8 cellular contexts compared by ENCODE assay signal in genomic region chr1:70205437-70206118, GRCh38. TPM values are rescaled to one million over a fixed set of nuclear protein-coding genes. Genes with fewer than 3 reads are reported as not detected.
DNase-seq lines count a peak whose midpoint lies in the region; ATAC-seq and TF ChIP-seq lines count a peak whose summit lies in the region.

Gene LRRC40, minus strand, starts transcription at chr1:70205579. Its CDS starts 39 bp downstream, at chr1:70205540.

- CTCF ChIA-PET in activated naive CD4-positive, alpha-beta T cell treated with anti-CD3 and anti-CD28 coated beads, Interleukin-2, amount 10 ng/mL, durations not matched to agents 7 days and 5 days (lab: Charles Lee) = interaction anchor here (1.2 kb wide), 1 partner anchor 12 kb away, joined by 3 read pairs; no protein-coding TSS in a partner anchor

- peak within 1 kb of the TSS; percentile 100 for H3K27ac Mint-ChIP-seq in activated naive CD4-positive, alpha-beta T cell treated with anti-CD3 and anti-CD28 coated beads, Interleukin-2, amount 10 ng/mL, durations not matched to agents 7 days and 5 days

- H3K27me3 ChIP-seq in gastroesophageal sphincter (no peaks in the 10 kb centered on the region), neutrophil (no peaks in the 10 kb centered on the region)

- TF ChIP-seq EP300 in gastroesophageal sphincter (IDR thresholded peaks at IDR 0.05) = no peak

- H3K36me3 ChIP-seq in gastroesophageal sphincter (peaks cover 0 to 11% of the 10 kb centered on the region in 2 donors), neutrophil (no peaks in the 10 kb centered on the region)

- no peak for TF ChIP-seq CTCF in HFF-Myc (IDR thresholded peaks at IDR 0.05; ENCODE audit: low read depth, low read length, missing control alignments)
- TF ChIP-seq CTCF in gastroesophageal sphincter (IDR thresholded peaks at IDR 0.05) = no peak
- no peak for TF ChIP-seq CTCF in neutrophil (IDR thresholded peaks at IDR 0.05)

- H3K27ac ChIP-seq in gastroesophageal sphincter (peak within 1 kb of the TSS; percentile 90 to 95 (median 92)), neutrophil (peak within 1 kb of the TSS; percentile 82), substantia nigra (ENCODE audit: low read depth, low read length, poor library complexity, severe bottlenecking) (peak within 1 kb of the TSS; percentile 73)

- H3K4me1 Mint-ChIP-seq in activated naive CD4-positive, alpha-beta T cell treated with anti-CD3 and anti-CD28 coated beads, Interleukin-2, amount 10 ng/mL, durations not matched to agents 7 days and 5 days = peaks cover 67% of the 10 kb centered on the region

- 0% methylated on average over 1 to 14 of the region's 46 CpGs for WGBS in gastroesophageal sphincter (ENCODE audit: low coverage in 1 of 2), 2 donors

- peaks cover 22% of the 10 kb centered on the region for H3K36me3 Mint-ChIP-seq in activated naive CD4-positive, alpha-beta T cell treated with anti-CD3 and anti-CD28 coated beads, Interleukin-2, amount 10 ng/mL, durations not matched to agents 7 days and 5 days

- ATAC-seq in gastroesophageal sphincter = peak; percentile 99

- H3K4me3 ChIP-seq in HFF-Myc (replicated peaks; ENCODE audit: low read depth, low read length) = peak within 1 kb of the TSS; percentile 91
- peak within 1 kb of the TSS; percentile 68 to 69 for H3K4me3 ChIP-seq in gastroesophageal sphincter
- H3K4me3 ChIP-seq in neutrophil (ENCODE audit: low read depth in 1 of 2, low read length in 1 of 2) = peak within 1 kb of the TSS; percentile 62 to 76

- H3K4me3 Mint-ChIP-seq in activated naive CD4-positive, alpha-beta T cell treated with anti-CD3 and anti-CD28 coated beads, Interleukin-2, amount 10 ng/mL, durations not matched to agents 7 days and 5 days = peak within 1 kb of the TSS; percentile 99

- H3K9me3 ChIP-seq in gastroesophageal sphincter (no peaks in the 10 kb centered on the region), neutrophil (no peaks in the 10 kb centered on the region)

- peaks cover 12 to 77% (median 19%) of the 10 kb centered on the region in 3 donors for H3K4me1 ChIP-seq in gastroesophageal sphincter
- peaks cover 15 to 25% of the 10 kb centered on the region in 2 experiments for H3K4me1 ChIP-seq in neutrophil (ENCODE audit: control insufficient read depth in 1 of 2, insufficient read depth in 1 of 2, low read depth in 1 of 2, low read length in 1 of 2)

- no peaks in the 10 kb centered on the region for H3K9me3 Mint-ChIP-seq in activated naive CD4-positive, alpha-beta T cell treated with anti-CD3 and anti-CD28 coated beads, Interleukin-2, amount 10 ng/mL, durations not matched to agents 7 days and 5 days

- peaks cover 4% of the 10 kb centered on the region for H3K27me3 Mint-ChIP-seq in activated naive CD4-positive, alpha-beta T cell treated with anti-CD3 and anti-CD28 coated beads, Interleukin-2, amount 10 ng/mL, durations not matched to agents 7 days and 5 days

- peak; percentile 45 to 72 for TF ChIP-seq POLR2A in gastroesophageal sphincter (IDR thresholded peaks at IDR 0.05)

- DNase-seq in GM03348 (ENCODE audit: low spot score) (peak; percentile 96), HFF-Myc (ENCODE audit: extremely low read depth, low read depth) (peak; percentile 77), NAMALWA (ENCODE audit: low spot score) (peak; percentile 97), SK-N-DZ (ENCODE audit: low spot score) (peak; percentile 90), substantia nigra (lab: John Stamatoyannopoulos, UW) (peak; percentile 59 to 98 (median 93))
- peak; percentile 97 for DNase-seq in activated naive CD4-positive, alpha-beta T cell treated with anti-CD3 and anti-CD28 coated beads, Interleukin-2, amount 10 ng/mL, durations not matched to agents 7 days and 5 days

RNA-seq across cellular contexts. Expression of gene LRRC40, which starts in this region (rescaled TPM):
- polyA plus RNA-seq in SK-N-DZ (2014; cell fraction: cytosol; rRNA removed) = 51.7 and 53.3 TPM in 2 replicates
- polyA plus RNA-seq in SK-N-DZ (2014; cell fraction: nucleus; rRNA removed) = 32.6 and 40.0 TPM in 2 replicates
- 10 to 100 TPM; 12.9 to 25.4 (median 18.5) TPM for total RNA-seq in gastroesophageal sphincter

Comparison
In these comparisons a context has a peak if more than half of its experiments do, and no peak if none do; other contexts are left out.
1. Peak in every context shown above with its lines: DNase-seq, ATAC-seq, H3K4me3 ChIP-seq and H3K27ac ChIP-seq.